Comparison of ENCODE assay signal across 8 cellular contexts in genomic region chr1:31666290-31666963, GRCh38. TPM values are rescaled to one million over a fixed set of nuclear protein-coding genes. Genes with fewer than 3 reads are reported as not detected.
DNase-seq lines count a peak whose midpoint lies in the region; ATAC-seq and TF ChIP-seq lines count a peak whose summit lies in the region.
"Had no signal": no experiment of that assay in that cellular context is flagged by ENCODE, and none has a peak within 500 bp of the region (broad histone marks: within the 10 kb centered on the region; RNA-seq: fewer than 3 reads in every experiment).

No MANE protein-coding gene starts in this region.

- H2AK5ac ChIP-seq in IMR-90 (ENCODE audit: low read depth, low read length) (peak overlapping the region; percentile 64), mesendoderm (ENCODE audit: low read length) (no peak overlapping the region)

- H3K4me2 ChIP-seq in IMR-90 (ENCODE audit: low read depth, low read length) (no peak overlapping the region), mesendoderm (ENCODE audit: low read length) (no peak overlapping the region)

- peaks cover 0 to 3% of the 10 kb centered on the region in 2 experiments; a peak in 1 of 4 replicates for H3K79me1 ChIP-seq in IMR-90 (ENCODE audit: low read depth in 1 of 2, low read length in 2 of 2)
- H3K79me1 ChIP-seq in mesendoderm (ENCODE audit: low read length): no peaks in the 10 kb centered on the region

- no peak overlapping the region for H3K27ac Mint-ChIP-seq in activated naive CD4-positive, alpha-beta T cell treated with anti-CD3 and anti-CD28 coated beads for 36 hours

- H2AK9ac ChIP-seq in IMR-90 (replicated peaks; ENCODE audit: low read depth, low read length, poor library complexity): peak overlapping the region; percentile 87

- peaks cover 10% of the 10 kb centered on the region for H3K4me1 Mint-ChIP-seq in activated naive CD4-positive, alpha-beta T cell treated with anti-CD3 and anti-CD28 coated beads for 36 hours (ENCODE audit: low read depth)

- peaks cover 12% of the 10 kb centered on the region for H3K27me3 Mint-ChIP-seq in activated naive CD4-positive, alpha-beta T cell treated with anti-CD3 and anti-CD28 coated beads for 36 hours (ENCODE audit: low read depth)

- H3K79me2 ChIP-seq in mesendoderm (ENCODE audit: control insufficient read depth, insufficient read depth, low read length): no peaks in the 10 kb centered on the region

- TF ChIP-seq POLR2A in IMR-90 (IDR thresholded peaks at IDR 0.05; ENCODE audit: low read depth, low read length) (no peak), testis (IDR thresholded peaks at IDR 0.05) (no peak)

- no TSS peak for BruUV-seq in IMR-90 (replicated peaks; lab: Mats Ljungman, UMichigan)

- H3K18ac ChIP-seq in IMR-90 (ENCODE audit: low read depth, low read length) (no peak overlapping the region), mesendoderm (ENCODE audit: low read length) (no peak overlapping the region)

- peak; percentile 12 for ATAC-seq in IMR-90 (ENCODE audit: low read depth)
- no peak for ATAC-seq in GM19324 (IDR thresholded peaks at IDR 0.05; ENCODE audit: low FRiP score, unreplicated experiment)

- 0 out of 2 replicates have a peak overlapping the region, but pooled peaks have one; percentile 4 for H3K14ac ChIP-seq in IMR-90 (replicated peaks; ENCODE audit: low read depth, low read length)

- H4K5ac ChIP-seq in IMR-90 (ENCODE audit: low read depth, low read length): no peak overlapping the region
- no peak overlapping the region for H4K5ac ChIP-seq in mesendoderm (ENCODE audit: low read length)

- TF ChIP-seq CTCF in IMR-90 (conservative IDR thresholded peaks at IDR 0.05; ENCODE audit: low read depth, low read length): no peak
- no peak for TF ChIP-seq CTCF in kidney epithelial cell (IDR thresholded peaks at IDR 0.05; ENCODE audit: insufficient read depth, low read length, poor library complexity, severe bottlenecking)
- no peak for TF ChIP-seq CTCF in testis (IDR thresholded peaks at IDR 0.05)

- intact Hi-C loops in IMR-90 (cut with micrococcal nuclease) (no loop called here), testis (cut with DNase I; ENCODE audit: low total_unique reads) (loop anchor here (10.0 kb wide), 1 partner anchor 118 kb away; no protein-coding TSS in a partner anchor)
- intact Hi-C loops in activated naive CD4-positive, alpha-beta T cell treated with anti-CD3 and anti-CD28 coated beads for 36 hours (cut with micrococcal nuclease): no loop called here

- H3K4me3 ChIP-seq in IMR-90 (ENCODE audit: insufficient read depth, low read depth, low read length): no peak overlapping the region
- no peak overlapping the region for H3K4me3 ChIP-seq in kidney epithelial cell (ENCODE audit: low read depth, low read length)
- H3K4me3 ChIP-seq in testis: no peak overlapping the region
- H3K4me3 ChIP-seq in mesendoderm (ENCODE audit: low read length): no peak overlapping the region
- H3K4me3 ChIP-seq: SJCRH30 had no signal

- CTCF ChIA-PET in IMR-90 (lab: Yijun Ruan, JAX): interaction anchor here (0.7 to 1.8 kb wide), 5 partner anchors 9 to 123 kb away, joined by 3 to 5 read pairs (median 4); partner anchors contain the start of gene COL16A1
- CTCF ChIA-PET in activated naive CD4-positive, alpha-beta T cell treated with anti-CD3 and anti-CD28 coated beads for 36 hours (lab: Charles Lee): interaction anchor here (0.9 to 2.6 kb wide), 2 partner anchors 79 to 123 kb away, joined by 3 to 31 read pairs; no protein-coding TSS in a partner anchor

- no peak overlapping the region for H2BK5ac ChIP-seq in IMR-90 (ENCODE audit: low read depth, low read length, poor library complexity, severe bottlenecking)
- H2BK5ac ChIP-seq in mesendoderm (ENCODE audit: low read length): no peak overlapping the region

- H3K36me3 ChIP-seq in IMR-90 (ENCODE audit: control insufficient read depth, insufficient read depth, low read length) (peaks cover 69% of the 10 kb centered on the region), kidney epithelial cell (ENCODE audit: control insufficient read depth, insufficient read depth, low read length) (no peaks in the 10 kb centered on the region), testis (ENCODE audit: low read depth, missing control alignments) (no peaks in the 10 kb centered on the region), mesendoderm (ENCODE audit: control insufficient read depth, insufficient read depth, low read length) (no peaks in the 10 kb centered on the region)
- H3K36me3 ChIP-seq: SJCRH30 had no signal

- H3K27me3 ChIP-seq in IMR-90 (ENCODE audit: control insufficient read depth, insufficient read depth, low read length) (no peaks in the 10 kb centered on the region), kidney epithelial cell (ENCODE audit: control insufficient read depth, insufficient read depth, low read length) (peaks cover 4% of the 10 kb centered on the region), testis (no peaks in the 10 kb centered on the region), mesendoderm (ENCODE audit: insufficient read depth, low read length, poor library complexity) (no peaks in the 10 kb centered on the region)

- no peaks in the 10 kb centered on the region for H3K9me3 Mint-ChIP-seq in activated naive CD4-positive, alpha-beta T cell treated with anti-CD3 and anti-CD28 coated beads for 36 hours

- H4K8ac ChIP-seq in IMR-90 (ENCODE audit: low read depth in 2 of 2, low read length in 2 of 2) (no peak overlapping the region), mesendoderm (ENCODE audit: low read depth, low read length) (no peak overlapping the region)

- POLR2A ChIA-PET in IMR-90 (lab: Charles Lee; ENCODE audit: unreplicated experiment): no interaction called here

- H3K4ac ChIP-seq in IMR-90 (ENCODE audit: low read depth, low read length): peak overlapping the region; percentile 43
- H3K4ac ChIP-seq in mesendoderm (ENCODE audit: low read depth, low read length): no peak overlapping the region

- WGBS in IMR-90 (ENCODE audit: extremely low coverage in 2 of 2, insufficient read length in 1 of 2), 2 experiments: 69% methylated on average over 4 of the region's 9 CpGs; no CpG with 5 or more reads in 1 of the 2 experiments
- 49 to 56% methylated on average over 9 of the region's 9 CpGs for WGBS in testis, 2 donors
- no CpG with 5 or more reads among the region's 9 CpGs for WGBS in mesendoderm (ENCODE audit: extremely low coverage, insufficient coverage, low lambda C conversion rate)

- H3K4me1 ChIP-seq in IMR-90 (ENCODE audit: control insufficient read depth, insufficient read depth, low read length) (peaks cover 12% of the 10 kb centered on the region), testis (peaks cover 61% of the 10 kb centered on the region), mesendoderm (ENCODE audit: control insufficient read depth, low read depth, low read length) (no peaks in the 10 kb centered on the region)

- H3K27ac ChIP-seq in IMR-90 (ENCODE audit: insufficient read depth, low read length) (0 out of 2 replicates have a peak overlapping the region, but pooled peaks have one; percentile 5), testis (peak overlapping the region; percentile 40 to 79), mesendoderm (ENCODE audit: low read depth, low read length) (no peak overlapping the region)
- H3K27ac ChIP-seq: SJCRH30 had no signal

- H2BK120ac ChIP-seq in IMR-90 (ENCODE audit: low read depth, low read length) (peak overlapping the region; percentile 14), mesendoderm (ENCODE audit: low read depth, low read length) (no peak overlapping the region)

- H3K56ac ChIP-seq in IMR-90 (ENCODE audit: extremely low read depth, insufficient read depth, low read length): no peak overlapping the region
- no peak overlapping the region for H3K56ac ChIP-seq in mesendoderm (ENCODE audit: low read length)

- no peak overlapping the region for H3K4me3 Mint-ChIP-seq in activated naive CD4-positive, alpha-beta T cell treated with anti-CD3 and anti-CD28 coated beads for 36 hours

- H3K9ac ChIP-seq in IMR-90 (ENCODE audit: low read depth, low read length): no peak overlapping the region
- no peak overlapping the region for H3K9ac ChIP-seq in mesendoderm (ENCODE audit: low read length)

- dilution Hi-C loops in IMR-90 (cut with HindIII; ENCODE audit: low sequenced_read_pairs, unreplicated experiment): no loop called here

- H3K23ac ChIP-seq in IMR-90 (ENCODE audit: low read depth, low read length): no peak overlapping the region
- H3K23ac ChIP-seq in mesendoderm (ENCODE audit: low read length): no peak overlapping the region

- H4K91ac ChIP-seq in IMR-90 (ENCODE audit: insufficient read depth, low read depth, low read length): peak overlapping the region; percentile 11; the same call in 1 of the 2 replicates

- TF ChIP-seq RAD21 in IMR-90 (IDR thresholded peaks at IDR 0.05; ENCODE audit: low read length): no peak

- H3K9me3 ChIP-seq in IMR-90 (ENCODE audit: control insufficient read depth, insufficient read depth, low read length) (no peaks in the 10 kb centered on the region), testis (no peaks in the 10 kb centered on the region)
- H3K9me3 ChIP-seq: SJCRH30 had no signal

- H3K36me3 Mint-ChIP-seq in activated naive CD4-positive, alpha-beta T cell treated with anti-CD3 and anti-CD28 coated beads for 36 hours (ENCODE audit: low read depth): no peaks in the 10 kb centered on the region

- H2BK20ac ChIP-seq in IMR-90 (ENCODE audit: low read depth, low read length): no peak overlapping the region

- H2BK15ac ChIP-seq in IMR-90 (ENCODE audit: low read depth, low read length) (no peak overlapping the region), mesendoderm (replicated peaks; ENCODE audit: low read depth) (no peak overlapping the region)

- DNase-seq in IMR-90: peak; percentile 46
- DNase-seq in amniotic epithelial cell (ENCODE audit: low read depth): peak; percentile 32
- peak; percentile 31 for DNase-seq in kidney epithelial cell (ENCODE audit: low read depth)
- DNase-seq in testis: no peak
- DNase-seq in mesendoderm: no peak
- DNase-seq in activated naive CD4-positive, alpha-beta T cell treated with anti-CD3 and anti-CD28 coated beads for 36 hours: no peak

- H4K20me1 ChIP-seq in IMR-90 (ENCODE audit: insufficient read depth, low read length): no peaks in the 10 kb centered on the region

- H3K9me1 ChIP-seq in IMR-90 (ENCODE audit: insufficient read depth, low read length): peaks cover 7% of the 10 kb centered on the region; the same call in 1 of the 2 replicates

- in situ Hi-C loops in IMR-90 (cut with MboI; ENCODE audit: low sequenced_read_pairs): loop anchor here (10.0 kb wide), 1 partner anchor 78 kb away; no protein-coding TSS in a partner anchor

- peak overlapping the region; percentile 60 for H2AFZ ChIP-seq in IMR-90 (replicated peaks; ENCODE audit: low read length, poor library complexity)

RNA-seq across cellular contexts. Expression of gene PEF1, which starts 21.8 kb away (rescaled TPM):
- total RNA-seq in IMR-90 (2012; rRNA removed) (90.0 and 104 TPM in 2 replicates), kidney epithelial cell (86.8 and 100 TPM in 2 replicates), testis (100 to 1,000 TPM in 1 of 2 donors, 10 to 100 TPM in 1; 73.5 to 124 TPM)
- polyA plus RNA-seq in IMR-90 (2012; rRNA removed) (84.2 TPM in 2 replicates), testis (ENCODE audit: insufficient read depth, low read depth, low replicate concordance) (81.4 TPM)
- 60.3 and 78.3 TPM in 2 replicates for polyA plus RNA-seq in IMR-90 (2012; cell fraction: cytosol; rRNA removed)
- polyA plus RNA-seq in IMR-90 (2012; cell fraction: nucleus; rRNA removed; ENCODE audit: low replicate concordance): 41.2 and 50.2 TPM in 2 replicates
- polyA plus RNA-seq in mesendoderm (2013, experiment 1 of 2): 48.7 TPM
- 49.2 TPM for polyA plus RNA-seq in mesendoderm (2013, experiment 2 of 2)
- 10 to 100 TPM; 79.6 to 80.6 TPM for total RNA-seq in activated naive CD4-positive, alpha-beta T cell treated with anti-CD3 and anti-CD28 coated beads for 36 hours

RNA-seq across cellular contexts. Expression of gene COL16A1, which starts 37.4 kb away (rescaled TPM):
- total RNA-seq in IMR-90 (2012; rRNA removed): 28.6 and 34.2 TPM in 2 replicates
- 62.8 and 65.2 TPM in 2 replicates for polyA plus RNA-seq in IMR-90 (2012; rRNA removed)
- polyA plus RNA-seq in IMR-90 (2012; cell fraction: cytosol; rRNA removed): 30.1 and 39.5 TPM in 2 replicates
- polyA plus RNA-seq in IMR-90 (2012; cell fraction: nucleus; rRNA removed; ENCODE audit: low replicate concordance): 228 and 260 TPM in 2 replicates
- total RNA-seq in kidney epithelial cell: 9.2 and 10.8 TPM in 2 replicates
- 100 to 1,000 TPM; 101 to 120 TPM for total RNA-seq in testis
- 96.4 TPM for polyA plus RNA-seq in testis (ENCODE audit: insufficient read depth, low read depth, low replicate concordance)
- 3.3 TPM for polyA plus RNA-seq in mesendoderm (2013, experiment 1 of 2)
- polyA plus RNA-seq in mesendoderm (2013, experiment 2 of 2): 3.5 TPM
- under 1 TPM; 0.17 to 0.47 TPM for total RNA-seq in activated naive CD4-positive, alpha-beta T cell treated with anti-CD3 and anti-CD28 coated beads for 36 hours

RNA-seq across cellular contexts. Expression of gene HCRTR1, which starts 48.9 kb away (rescaled TPM):
- total RNA-seq in IMR-90 (2012; rRNA removed): not detected in 2 replicates
- not detected in 2 replicates for polyA plus RNA-seq in IMR-90 (2012; rRNA removed)
- not detected in 2 replicates for polyA plus RNA-seq in IMR-90 (2012; cell fraction: cytosol; rRNA removed)
- polyA plus RNA-seq in IMR-90 (2012; cell fraction: nucleus; rRNA removed; ENCODE audit: low replicate concordance): 0.09 and 0.12 TPM in 2 replicates
- not detected in 2 replicates for total RNA-seq in kidney epithelial cell
- total RNA-seq in testis: under 1 TPM; 0.19 to 0.31 TPM
- not detected for polyA plus RNA-seq in testis (ENCODE audit: insufficient read depth, low read depth, low replicate concordance)
- polyA plus RNA-seq in mesendoderm (2013, experiment 1 of 2): 0.04 TPM
- polyA plus RNA-seq in mesendoderm (2013, experiment 2 of 2): 0.04 TPM
- not detected for total RNA-seq in activated naive CD4-positive, alpha-beta T cell treated with anti-CD3 and anti-CD28 coated beads for 36 hours
- total RNA-seq: SJCRH30 had no signal

Comparison
In these comparisons a context has a peak if more than half of its experiments do, and no peak if none do; other contexts are left out.
1. DNase-seq: peak in IMR-90 (single experiment), amniotic epithelial cell (single experiment) and kidney epithelial cell (single experiment); none in testis (single experiment), mesendoderm (single experiment) and activated naive CD4-positive, alpha-beta T cell treated with anti-CD3 and anti-CD28 coated beads for 36 hours (single experiment).